Comparison of ENCODE assay signal across 9 cellular contexts in genomic region chr1:155175927-155176371, GRCh38. TPM values are rescaled to one million over a fixed set of nuclear protein-coding genes. Genes with fewer than 3 reads are reported as not detected.
DNase-seq lines count a peak whose midpoint lies in the region; ATAC-seq and TF ChIP-seq lines count a peak whose summit lies in the region.
"Had no signal": no experiment of that assay in that cellular context is flagged by ENCODE, and none has a peak within 500 bp of the region (broad histone marks: within the 10 kb centered on the region; RNA-seq: fewer than 3 reads in every experiment).

No MANE protein-coding gene starts in this region.

- peak overlapping the region; percentile 99 for H3K27ac ChIP-seq in neural cell (ENCODE audit: low read length)
- H3K27ac ChIP-seq: tibial artery had no signal

- H3K27me3 Mint-ChIP-seq in activated CD8-positive, alpha-beta T cell treated with anti-CD3 and anti-CD28 coated beads for 36 hours = no peaks in the 10 kb centered on the region
- no peaks in the 10 kb centered on the region for H3K27me3 Mint-ChIP-seq in stimulated activated memory B cell treated with anti-CD40 and anti-IgM and Interleukin-4, amounts not matched to agents 10 μg/mL and 1 μg/mL and 100 μg/mL, for 72 hours

- CTCF ChIA-PET in activated CD8-positive, alpha-beta T cell treated with anti-CD3 and anti-CD28 coated beads for 36 hours (lab: Charles Lee) = interaction anchor here (1.3 to 13.3 kb wide), 14 partner anchors 8 to 85 kb away, joined by 3 to 312 read pairs (median 10); partner anchors contain the start of genes DPM3, MTX1, SLC50A1 and THBS3

- H3K79me2 ChIP-seq in neural cell (replicated peaks; ENCODE audit: insufficient read depth, low read length) = peaks cover 37% of the 10 kb centered on the region

- peak overlapping the region; percentile 100 for H3K9ac ChIP-seq in neural cell (ENCODE audit: low read length)

- ATAC-seq in activated CD8-positive, alpha-beta T cell treated with anti-CD3 and anti-CD28 coated beads for 36 hours = no peak
- ATAC-seq in GM21381 (IDR thresholded peaks at IDR 0.05; ENCODE audit: unreplicated experiment) = no peak
- ATAC-seq in stimulated activated memory B cell treated with anti-CD40 and anti-IgM and Interleukin-4, amounts not matched to agents 10 μg/mL and 1 μg/mL and 100 μg/mL, for 72 hours = no peak

- H3K4me2 ChIP-seq in neural cell (ENCODE audit: low read length) = no peak overlapping the region

- TF ChIP-seq EP300 in neural cell (conservative IDR thresholded peaks at IDR 0.05; ENCODE audit: poor library complexity, severe bottlenecking) = no peak

- no peaks in the 10 kb centered on the region for H3K9me2 ChIP-seq in neural cell (ENCODE audit: insufficient read depth, low read length)

- no peak for TF ChIP-seq RAD21 in neural cell (conservative IDR thresholded peaks at IDR 0.05)

- H3K9me3 Mint-ChIP-seq in activated CD8-positive, alpha-beta T cell treated with anti-CD3 and anti-CD28 coated beads for 36 hours = no peaks in the 10 kb centered on the region
- H3K9me3 Mint-ChIP-seq in stimulated activated memory B cell treated with anti-CD40 and anti-IgM and Interleukin-4, amounts not matched to agents 10 μg/mL and 1 μg/mL and 100 μg/mL, for 72 hours = no peaks in the 10 kb centered on the region

- peaks cover 19% of the 10 kb centered on the region for H3K36me3 Mint-ChIP-seq in activated CD8-positive, alpha-beta T cell treated with anti-CD3 and anti-CD28 coated beads for 36 hours (ENCODE audit: low read depth)
- H3K36me3 Mint-ChIP-seq in stimulated activated memory B cell treated with anti-CD40 and anti-IgM and Interleukin-4, amounts not matched to agents 10 μg/mL and 1 μg/mL and 100 μg/mL, for 72 hours = peaks cover 13% of the 10 kb centered on the region

- peaks cover 13% of the 10 kb centered on the region for H3K36me3 ChIP-seq in neural cell (ENCODE audit: insufficient read depth, low read length)

- peaks cover 43% of the 10 kb centered on the region for H3K4me1 Mint-ChIP-seq in activated CD8-positive, alpha-beta T cell treated with anti-CD3 and anti-CD28 coated beads for 36 hours (ENCODE audit: low read depth)
- peaks cover 41% of the 10 kb centered on the region for H3K4me1 Mint-ChIP-seq in stimulated activated memory B cell treated with anti-CD40 and anti-IgM and Interleukin-4, amounts not matched to agents 10 μg/mL and 1 μg/mL and 100 μg/mL, for 72 hours

- POLR2A ChIA-PET in activated CD8-positive, alpha-beta T cell treated with anti-CD3 and anti-CD28 coated beads for 36 hours (lab: Charles Lee) = interaction anchor here (1.0 to 6.9 kb wide), 3 partner anchors 8 to 18 kb away, joined by 3 to 57 read pairs (median 6); no protein-coding TSS in a partner anchor

- DNase-seq in NCI-H2081 (lab: John Stamatoyannopoulos, UW) (peak; percentile 8 to 50), NCI-H2081 treated with DMSO at 0.1 percent for 48 hours (lab: John Stamatoyannopoulos, UW) (no peak), HUDEP-2 (lab: John Stamatoyannopoulos, UW; ENCODE audit: unreplicated experiment in 76 of 76) (peak in 45 of 76 experiments; percentile 1 to 61 (median 33)), NCI-H2227 (lab: John Stamatoyannopoulos, UW; ENCODE audit: unreplicated experiment) (no peak)
- DNase-seq in activated CD8-positive, alpha-beta T cell treated with anti-CD3 and anti-CD28 coated beads for 36 hours = peak; percentile 66

- H3K9me3 ChIP-seq in neural cell (ENCODE audit: low read length) = no peaks in the 10 kb centered on the region
- H3K9me3 ChIP-seq: tibial artery had no signal

- H3K4me3 ChIP-seq in neural cell (ENCODE audit: low read length) = peak overlapping the region; percentile 93
- H3K4me3 ChIP-seq: tibial artery had no signal

- H3F3A ChIP-seq in neural cell (ENCODE audit: insufficient read depth, low read length, poor library complexity, severe bottlenecking) = peaks cover 5% of the 10 kb centered on the region

- intact Hi-C loops in activated CD8-positive, alpha-beta T cell treated with anti-CD3 and anti-CD28 coated beads for 36 hours (cut with micrococcal nuclease) = loop anchor here (5.0 kb wide), 1 partner anchor 51 kb away; no protein-coding TSS in a partner anchor

- no peak overlapping the region for H3K4me3 Mint-ChIP-seq in activated CD8-positive, alpha-beta T cell treated with anti-CD3 and anti-CD28 coated beads for 36 hours
- no peak overlapping the region for H3K4me3 Mint-ChIP-seq in stimulated activated memory B cell treated with anti-CD40 and anti-IgM and Interleukin-4, amounts not matched to agents 10 μg/mL and 1 μg/mL and 100 μg/mL, for 72 hours

- H4K20me1 ChIP-seq in neural cell (ENCODE audit: insufficient read depth) = no peaks in the 10 kb centered on the region

- H2AFZ ChIP-seq in neural cell (ENCODE audit: low read depth, low read length) = no peak overlapping the region

- H3K27ac Mint-ChIP-seq in activated CD8-positive, alpha-beta T cell treated with anti-CD3 and anti-CD28 coated beads for 36 hours = no peak overlapping the region
- no peak overlapping the region for H3K27ac Mint-ChIP-seq in stimulated activated memory B cell treated with anti-CD40 and anti-IgM and Interleukin-4, amounts not matched to agents 10 μg/mL and 1 μg/mL and 100 μg/mL, for 72 hours

- no peak for TF ChIP-seq CTCF in activated CD8-positive, alpha-beta T cell treated with anti-CD3 and anti-CD28 coated beads for 36 hours (IDR thresholded peaks at IDR 0.05)
- TF ChIP-seq CTCF in neural cell (IDR thresholded peaks at IDR 0.05; ENCODE audit: poor library complexity, severe bottlenecking) = no peak

- no peaks in the 10 kb centered on the region for H3K27me3 ChIP-seq in neural cell (ENCODE audit: insufficient read depth, low read depth, low read length)

TF ChIP-seq in neural cell, 6 proteins besides CTCF, POLR2A, EP300 and RAD21:
- TF ChIP-seq REST (IDR thresholded peaks at IDR 0.05; ENCODE audit: borderline replicate concordance) (no peak), SMC3 (conservative IDR thresholded peaks at IDR 0.05; ENCODE audit: poor library complexity) (no peak), POLR2AphosphoS5 (IDR thresholded peaks at IDR 0.05) (no peak), TAF1 (IDR thresholded peaks at IDR 0.05; ENCODE audit: low read depth) (no peak), EZH2 (IDR thresholded peaks at IDR 0.05; ENCODE audit: borderline replicate concordance, insufficient read depth, low read length, poor library complexity, severe bottlenecking) (no peak), MXI1 (conservative IDR thresholded peaks at IDR 0.05; ENCODE audit: poor library complexity, severe bottlenecking) (no peak)

RNA-seq across cellular contexts. Expression of gene TRIM46, which starts 2.3 kb away (rescaled TPM):
- total RNA-seq in activated CD8-positive, alpha-beta T cell treated with anti-CD3 and anti-CD28 coated beads for 36 hours = 1 to 10 TPM; 5.8 to 6.1 TPM
- 31.5 and 49.0 TPM in 2 replicates for polyA plus RNA-seq in neural cell
- polyA minus RNA-seq in neural cell = 38.0 and 38.7 TPM in 2 replicates

RNA-seq across cellular contexts. Expression of gene KRTCAP2, which starts 2.8 kb away (rescaled TPM):
- total RNA-seq in activated CD8-positive, alpha-beta T cell treated with anti-CD3 and anti-CD28 coated beads for 36 hours = 100 to 1,000 TPM; 124 to 125 TPM
- polyA plus RNA-seq in neural cell = 175 and 187 TPM in 2 replicates
- polyA minus RNA-seq in neural cell = 43.6 and 54.6 TPM in 2 replicates

RNA-seq across cellular contexts. Expression of gene THBS3, which starts 31.7 kb away (rescaled TPM):
- 10 to 100 TPM; 11.1 to 12.0 TPM for total RNA-seq in activated CD8-positive, alpha-beta T cell treated with anti-CD3 and anti-CD28 coated beads for 36 hours
- 99.6 and 126 TPM in 2 replicates for polyA plus RNA-seq in neural cell
- polyA minus RNA-seq in neural cell = 55.0 and 58.9 TPM in 2 replicates

RNA-seq across cellular contexts. Expression of gene MTX1, which starts 32.5 kb away (rescaled TPM):
- total RNA-seq in activated CD8-positive, alpha-beta T cell treated with anti-CD3 and anti-CD28 coated beads for 36 hours = 10 to 100 TPM; 59.2 to 61.0 TPM
- polyA plus RNA-seq in neural cell = 48.0 and 55.0 TPM in 2 replicates
- 19.6 and 23.1 TPM in 2 replicates for polyA minus RNA-seq in neural cell

RNA-seq across cellular contexts. Expression of gene DPM3, which starts 35.6 kb away (rescaled TPM):
- 10 to 100 TPM; 37.1 to 38.1 TPM for total RNA-seq in activated CD8-positive, alpha-beta T cell treated with anti-CD3 and anti-CD28 coated beads for 36 hours
- 150 TPM in 2 replicates for polyA plus RNA-seq in neural cell
- 13.9 and 17.8 TPM in 2 replicates for polyA minus RNA-seq in neural cell

Comparison
In these comparisons a context has a peak if more than half of its experiments do, and no peak if none do; other contexts are left out.
1. DNase-seq: peak in NCI-H2081 (2 of 2), HUDEP-2 (45 of 76) and activated CD8-positive, alpha-beta T cell treated with anti-CD3 and anti-CD28 coated beads for 36 hours (single experiment); none in NCI-H2081 treated with DMSO at 0.1 percent for 48 hours (single experiment) and NCI-H2227 (single experiment).